9 cellular contexts compared by ENCODE assay signal in the genomic region with DNA sequence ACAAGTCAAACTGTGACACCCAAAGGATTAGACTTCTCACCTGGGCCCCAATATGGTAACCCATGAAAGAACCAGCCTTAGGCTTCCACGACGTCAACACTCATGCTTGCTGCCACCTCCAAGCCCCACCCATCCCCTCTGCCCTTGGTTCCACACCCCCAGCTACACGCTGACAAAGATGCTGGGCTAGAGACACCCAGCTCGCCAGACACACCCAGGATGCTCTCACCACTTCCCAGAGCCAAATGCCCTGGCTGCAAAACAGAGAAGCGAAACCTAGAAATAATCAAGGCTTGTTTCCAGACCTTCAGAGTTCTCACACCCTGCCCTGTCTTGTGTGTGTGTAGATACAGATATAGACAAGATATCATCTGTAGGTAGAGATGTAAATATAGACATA. TPM values are rescaled to one million over a fixed set of nuclear protein-coding genes. Genes with fewer than 3 reads are reported as not detected.
A peak's percentile ranks its signal among the peaks of the same experiment; 100 is the strongest.
DNase-seq lines count a peak whose midpoint lies in the region; ATAC-seq, FAIRE-seq and TF ChIP-seq lines count a peak whose summit lies in the region.
"Had no signal": no experiment of that assay in that cellular context is flagged by ENCODE, and none has a peak within 500 bp of the region (broad histone marks: within the 10 kb centered on the region; RNA-seq: fewer than 3 reads in every experiment).

No MANE protein-coding gene starts in this region.

- H3K36me3 ChIP-seq in Peyer's patch (no peaks in the 10 kb centered on the region), suprapubic skin (no peaks in the 10 kb centered on the region)
- H3K36me3 ChIP-seq: sigmoid colon had no signal

- H3K4me1 ChIP-seq in Peyer's patch = no peaks in the 10 kb centered on the region
- H3K4me1 ChIP-seq in suprapubic skin = peaks cover 6% of the 10 kb centered on the region
- H3K4me1 ChIP-seq: sigmoid colon had no signal

- H3K4me1 Mint-ChIP-seq in dendritic cell treated with granulocyte-macrophage colony-stimulating factor and Interleukin-4, amounts not matched to agents 40 ng/mL and 50 ng/mL, for 4 days (ENCODE audit: low read depth) = peaks cover 23% of the 10 kb centered on the region

- TF ChIP-seq CTCF in Peyer's patch (IDR thresholded peaks at IDR 0.05) = no peak
- TF ChIP-seq CTCF in suprapubic skin (IDR thresholded peaks at IDR 0.05) = no peak

- peak; percentile 14 for DNase-seq in stimulated activated CD4-positive, alpha-beta T cell treated with anti-CD3 and anti-CD28 coated beads, Interleukin-15, amount 100 ng/mL, for 24 hours
- no peak for DNase-seq in stimulated activated CD4-positive, alpha-beta T cell treated with anti-CD3 and anti-CD28 coated beads, Interleukin-4, amount 100 ng/mL, for 1 hour
- DNase-seq in SIG-M5 treated with dmso at 0.1 percent for 504 hours (lab: John Stamatoyannopoulos, UW; ENCODE audit: unreplicated experiment) = peak; percentile 94
- no peak for DNase-seq in Peyer's patch
- DNase-seq in GM19239 (ENCODE audit: insufficient read length, low spot score) = no peak
- no peak for DNase-seq in suprapubic skin (ENCODE audit: low spot score in 2 of 2)
- DNase-seq: sigmoid colon had no signal

- no peak overlapping the region for H3K4me3 Mint-ChIP-seq in dendritic cell treated with granulocyte-macrophage colony-stimulating factor and Interleukin-4, amounts not matched to agents 40 ng/mL and 50 ng/mL, for 4 days

- intact Hi-C loops in dendritic cell treated with granulocyte-macrophage colony-stimulating factor and Interleukin-4, amounts not matched to agents 40 ng/mL and 50 ng/mL, for 4 days (cut with micrococcal nuclease) = no loop called here

- H3K27ac ChIP-seq in Peyer's patch = no peak overlapping the region
- H3K27ac ChIP-seq in suprapubic skin = no peak overlapping the region
- H3K27ac ChIP-seq: sigmoid colon had no signal

- no peak for TF ChIP-seq EP300 in suprapubic skin (IDR thresholded peaks at IDR 0.05)

- H3K36me3 Mint-ChIP-seq in dendritic cell treated with granulocyte-macrophage colony-stimulating factor and Interleukin-4, amounts not matched to agents 40 ng/mL and 50 ng/mL, for 4 days (ENCODE audit: low read depth) = no peaks in the 10 kb centered on the region

- H3K27me3 ChIP-seq in Peyer's patch = no peaks in the 10 kb centered on the region
- H3K27me3 ChIP-seq in suprapubic skin = no peaks in the 10 kb centered on the region
- H3K27me3 ChIP-seq: sigmoid colon had no signal

- no peak for FAIRE-seq in GM19239 (lab: Jason Lieb, UNC)

- 39% methylated on average over 5 of the region's 5 CpGs for WGBS in suprapubic skin

- H3K27me3 Mint-ChIP-seq in dendritic cell treated with granulocyte-macrophage colony-stimulating factor and Interleukin-4, amounts not matched to agents 40 ng/mL and 50 ng/mL, for 4 days = peaks cover 32% of the 10 kb centered on the region

- ATAC-seq in HG02763 (IDR thresholded peaks at IDR 0.05; ENCODE audit: unreplicated experiment) = no peak

- H3K9me3 Mint-ChIP-seq in dendritic cell treated with granulocyte-macrophage colony-stimulating factor and Interleukin-4, amounts not matched to agents 40 ng/mL and 50 ng/mL, for 4 days = no peaks in the 10 kb centered on the region

- TF ChIP-seq POLR2A in Peyer's patch (IDR thresholded peaks at IDR 0.05) (no peak), suprapubic skin (IDR thresholded peaks at IDR 0.05) (no peak)

- peak overlapping the region; percentile 30 for H3K27ac Mint-ChIP-seq in dendritic cell treated with granulocyte-macrophage colony-stimulating factor and Interleukin-4, amounts not matched to agents 40 ng/mL and 50 ng/mL, for 4 days

- H3K9me3 ChIP-seq in Peyer's patch (no peaks in the 10 kb centered on the region), suprapubic skin (no peaks in the 10 kb centered on the region)
- H3K9me3 ChIP-seq: sigmoid colon had no signal

- H3K4me3 ChIP-seq in Peyer's patch (no peak overlapping the region), suprapubic skin (no peak overlapping the region)
- H3K4me3 ChIP-seq: sigmoid colon had no signal

RNA-seq across cellular contexts. Expression of a gene that starts 26.0 kb away (rescaled TPM):
- total RNA-seq in Peyer's patch (10 to 100 TPM; 19.8 to 47.3 (median 44.0) TPM), suprapubic skin (10 to 100 TPM; 21.5 to 27.2 (median 26.4) TPM)

Comparison
In these comparisons a context has a peak if more than half of its experiments do, and no peak if none do; other contexts are left out.
1. DNase-seq: peak in stimulated activated CD4-positive, alpha-beta T cell treated with anti-CD3 and anti-CD28 coated beads, Interleukin-15, amount 100 ng/mL, for 24 hours (single experiment) and SIG-M5 treated with dmso at 0.1 percent for 504 hours (single experiment); none in stimulated activated CD4-positive, alpha-beta T cell treated with anti-CD3 and anti-CD28 coated beads, Interleukin-4, amount 100 ng/mL, for 1 hour (single experiment), Peyer's patch (0 of 3), GM19239 (single experiment) and suprapubic skin (0 of 2).